ENCODE assay signal across 30 cellular contexts in the genomic region with DNA sequence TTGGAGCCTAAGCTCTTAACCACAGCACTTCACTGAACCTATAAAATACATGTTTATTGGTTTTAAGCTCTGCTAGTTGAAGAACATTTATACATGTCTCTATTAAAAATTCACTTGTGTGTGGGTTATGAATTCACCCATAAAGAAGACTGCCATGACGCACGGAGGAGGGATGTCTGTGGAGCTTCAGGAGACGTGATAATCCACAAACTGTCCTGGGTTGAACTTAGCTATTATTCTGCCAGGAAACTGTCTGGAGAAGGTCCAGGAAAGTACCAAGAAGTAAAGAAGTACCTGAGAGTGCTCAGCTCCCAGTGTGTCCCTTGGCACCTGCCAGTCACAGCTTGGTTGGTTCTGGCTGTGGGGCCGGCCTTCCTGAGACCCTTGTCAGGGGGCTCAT. TPM values are rescaled to one million over a fixed set of nuclear protein-coding genes. Genes with fewer than 3 reads are reported as not detected.
A peak's percentile ranks its signal among the peaks of the same experiment; 100 is the strongest.
DNase-seq lines count a peak whose midpoint lies in the region; ATAC-seq and TF ChIP-seq lines count a peak whose summit lies in the region.
"Had no signal": no experiment of that assay in that cellular context is flagged by ENCODE, and none has a peak within 500 bp of the region (broad histone marks: within the 10 kb centered on the region; RNA-seq: fewer than 3 reads in every experiment).

No MANE protein-coding gene starts in this region.

- H3K79me1 ChIP-seq in trophoblast cell (ENCODE audit: low read length): peaks cover 13% of the 10 kb centered on the region

- no peaks in the 10 kb centered on the region for H3K36me3 ChIP-seq in heart right ventricle
- no peaks in the 10 kb centered on the region for H3K36me3 ChIP-seq in trophoblast cell (ENCODE audit: control insufficient read depth in 1 of 2, insufficient read depth in 2 of 2, low read length in 2 of 2)
- H3K36me3 ChIP-seq: upper lobe of left lung had no signal

- H2AK5ac ChIP-seq in trophoblast cell (ENCODE audit: low read length): peak overlapping the region; percentile 69

- DNase-seq in DMS 273 (lab: John Stamatoyannopoulos, UW; ENCODE audit: unreplicated experiment): peak; percentile 31
- DNase-seq in DMS 273 treated with DMSO at 0.1 percent for 48 hours (lab: John Stamatoyannopoulos, UW): no peak
- no peak for DNase-seq in heart right ventricle
- no peak for DNase-seq in trophoblast cell
- DNase-seq in C1 segment of cervical spinal cord (lab: John Stamatoyannopoulos, UW): no peak
- no peak for DNase-seq in Calu3
- DNase-seq: activated CD8-positive, alpha-beta memory T cell treated with anti-CD3 and anti-CD28 coated beads, Interleukin-2, amount 10 ng/mL, durations not matched to agents 7 days and 5 days; activated naive CD4-positive, alpha-beta T cell; AML-193; CD8-positive, alpha-beta T cell; DMS53; kidney; mucosa of descending colon; NCI-H1092; NCI-H187 treated with DMSO at 0.1 percent for 48 hours; NCI-H526 treated with DMSO at 0.1 percent for 48 hours; SIG-M5; stimulated activated naive CD4-positive, alpha-beta T cell treated with Interleukin-2 at 50 U/mL for 16 hours; SW 1271; T1000; upper lobe of left lung had no signal

- H4K12ac ChIP-seq in trophoblast cell (ENCODE audit: low read depth, low read length): no peak overlapping the region

- no peak overlapping the region for H3K4me2 ChIP-seq in trophoblast cell (ENCODE audit: low read length)

- CTCF ChIA-PET in Calu3 (lab: Charles Lee): no interaction called here

- 41 to 43% methylated on average over 4 of the region's 4 CpGs for WGBS in heart right ventricle, 2 donors
- no CpG with 5 or more reads among the region's 4 CpGs for WGBS in trophoblast cell (ENCODE audit: extremely low coverage, insufficient coverage, insufficient read length)

- H3K36me3 Mint-ChIP-seq in Calu3 (ENCODE audit: insufficient read depth, unreplicated experiment): no peaks in the 10 kb centered on the region
- H3K36me3 Mint-ChIP-seq: activated CD8-positive, alpha-beta memory T cell treated with anti-CD3 and anti-CD28 coated beads, Interleukin-2, amount 10 ng/mL, durations not matched to agents 7 days and 5 days; brain; CD8-positive, alpha-beta T cell; WTC11 had no signal

- peaks cover 8% of the 10 kb centered on the region for H3K4me1 Mint-ChIP-seq in Calu3 (ENCODE audit: low read depth, unreplicated experiment)
- H3K4me1 Mint-ChIP-seq: activated CD8-positive, alpha-beta memory T cell treated with anti-CD3 and anti-CD28 coated beads, Interleukin-2, amount 10 ng/mL, durations not matched to agents 7 days and 5 days had no signal

- H3K9me3 Mint-ChIP-seq in Calu3 (ENCODE audit: low read depth, unreplicated experiment): no peaks in the 10 kb centered on the region
- H3K9me3 Mint-ChIP-seq: activated T-cell treated with anti-CD3 and anti-CD28 coated beads, Interleukin-2, amount 50 U/mL, for 72 hours; brain; CD8-positive, alpha-beta T cell; WTC11 had no signal

- ATAC-seq in heart right ventricle (peak in 7 of 8 donors; percentile 35 to 82 (median 61)), HG02588 (IDR thresholded peaks at IDR 0.05; ENCODE audit: unreplicated experiment) (no peak), HG02642 (IDR thresholded peaks at IDR 0.05; ENCODE audit: poor library complexity, unreplicated experiment) (no peak)
- ATAC-seq: activated CD8-positive, alpha-beta memory T cell treated with anti-CD3 and anti-CD28 coated beads, Interleukin-2, amount 10 ng/mL, durations not matched to agents 7 days and 5 days; CD8-positive, alpha-beta T cell; mucosa of descending colon; Panc1; WTC11 had no signal

- no peak overlapping the region for H3K14ac ChIP-seq in trophoblast cell (ENCODE audit: low read length)

- peak overlapping the region; percentile 70 for H4K91ac ChIP-seq in trophoblast cell (ENCODE audit: low read depth, low read length)

- peak overlapping the region; percentile 67 for H2BK12ac ChIP-seq in trophoblast cell (ENCODE audit: low read length)

- no peak overlapping the region for H3K9ac ChIP-seq in trophoblast cell (ENCODE audit: low read length)
- H3K9ac ChIP-seq: parathyroid adenoma had no signal

- no peaks in the 10 kb centered on the region for H3K27me3 Mint-ChIP-seq in Calu3 (ENCODE audit: unreplicated experiment)
- H3K27me3 Mint-ChIP-seq: brain had no signal

- H2BK120ac ChIP-seq in trophoblast cell (ENCODE audit: insufficient read depth, low read length, poor library complexity): peak overlapping the region; percentile 71

- H3K27ac Mint-ChIP-seq in Calu3 (ENCODE audit: unreplicated experiment): no peak overlapping the region
- H3K27ac Mint-ChIP-seq: activated CD8-positive, alpha-beta memory T cell treated with anti-CD3 and anti-CD28 coated beads, Interleukin-2, amount 10 ng/mL, durations not matched to agents 7 days and 5 days; activated T-cell treated with anti-CD3 and anti-CD28 coated beads, Interleukin-2, amount 50 U/mL, for 72 hours; brain; CD8-positive, alpha-beta T cell; WTC11 had no signal

- intact Hi-C loops in heart right ventricle (cut with DNase I) (no loop called here), Calu3 (cut with micrococcal nuclease; ENCODE audit: unreplicated experiment) (no loop called here)

- H3K79me2 ChIP-seq in trophoblast cell (ENCODE audit: control insufficient read depth, insufficient read depth, low read length, poor library complexity): peaks cover 4% of the 10 kb centered on the region
- H3K79me2 ChIP-seq: parathyroid adenoma had no signal

- H4K8ac ChIP-seq in trophoblast cell (ENCODE audit: low read depth, low read length): no peak overlapping the region

- H3K4me1 ChIP-seq in heart right ventricle: peaks cover 2 to 48% (median 39%) of the 10 kb centered on the region in 9 donors
- peaks cover 19% of the 10 kb centered on the region in 2 experiments for H3K4me1 ChIP-seq in trophoblast cell (ENCODE audit: control insufficient read depth in 1 of 2, insufficient read depth in 2 of 2, low read length in 2 of 2)
- H3K4me1 ChIP-seq: parathyroid adenoma had no signal

- no TSS peak for BruUV-seq in Calu3 (replicated peaks; lab: Mats Ljungman, UMichigan)

- peak overlapping the region; percentile 17 for H2BK5ac ChIP-seq in trophoblast cell (ENCODE audit: low read depth, low read length, poor library complexity)

- H3K4ac ChIP-seq in trophoblast cell (ENCODE audit: low read depth, low read length): no peak overlapping the region

- H3K4me3 Mint-ChIP-seq in Calu3 (ENCODE audit: low read depth, unreplicated experiment): no peak overlapping the region
- H3K4me3 Mint-ChIP-seq: activated CD8-positive, alpha-beta memory T cell treated with anti-CD3 and anti-CD28 coated beads, Interleukin-2, amount 10 ng/mL, durations not matched to agents 7 days and 5 days; activated T-cell treated with anti-CD3 and anti-CD28 coated beads, Interleukin-2, amount 50 U/mL, for 72 hours; brain; CD8-positive, alpha-beta T cell; WTC11 had no signal

- no peaks in the 10 kb centered on the region for H3K27me3 ChIP-seq in heart right ventricle
- no peaks in the 10 kb centered on the region for H3K27me3 ChIP-seq in trophoblast cell (ENCODE audit: insufficient read depth, low read length)
- H3K27me3 ChIP-seq: upper lobe of left lung had no signal

- peak overlapping the region; percentile 17 for H3K18ac ChIP-seq in trophoblast cell (ENCODE audit: low read length)

- no peak overlapping the region for H3K23ac ChIP-seq in trophoblast cell (ENCODE audit: low read length)

- H3K9me3 ChIP-seq in heart right ventricle (peaks cover 0 to 6% (median 0%) of the 10 kb centered on the region in 11 donors), trophoblast cell (ENCODE audit: insufficient read depth, low read depth, low read length) (no peaks in the 10 kb centered on the region)
- H3K9me3 ChIP-seq: mucosa of descending colon, upper lobe of left lung had no signal

- H3K4me3 ChIP-seq in heart right ventricle: no peak overlapping the region
- H3K4me3 ChIP-seq in trophoblast cell (ENCODE audit: low read depth, low read length): no peak overlapping the region
- H3K4me3 ChIP-seq: lung, mucosa of descending colon, upper lobe of left lung had no signal

- no peak overlapping the region for H2AFZ ChIP-seq in trophoblast cell (ENCODE audit: insufficient read depth, low read length, poor library complexity)
- H2AFZ ChIP-seq: parathyroid adenoma had no signal

- no peak for TF ChIP-seq CTCF in heart right ventricle (IDR thresholded peaks at IDR 0.05)
- no peak for TF ChIP-seq CTCF in Calu3 (IDR thresholded peaks at IDR 0.05; ENCODE audit: unreplicated experiment)

- H3K27ac ChIP-seq in heart right ventricle: peak overlapping the region in 7 of 10 donors; percentile 11 to 72 (median 24)
- H3K27ac ChIP-seq in trophoblast cell (ENCODE audit: low read depth, low read length): no peak overlapping the region
- H3K27ac ChIP-seq: 22Rv1, parathyroid adenoma, upper lobe of left lung had no signal

RNA-seq across cellular contexts. Expression of a gene that starts 56.3 kb away (rescaled TPM):
- total RNA-seq in heart right ventricle (10 to 100 TPM; 16.1 to 32.0 (median 22.9) TPM), Calu3 (2022) (0.34 and 0.80 TPM in 2 replicates)
- 1 to 10 TPM; 5.1 to 9.3 TPM for polyA plus RNA-seq in heart right ventricle
- polyA plus RNA-seq in trophoblast cell (2013): 0.45 and 0.71 TPM in 2 replicates

Comparison
In these comparisons a context has a peak if more than half of its experiments do, and no peak if none do; other contexts are left out.
1. ATAC-seq: peak in heart right ventricle (7 of 8); none in HG02588 (single experiment) and HG02642 (single experiment).